ENCODE assay signal across 1 cellular context in the genomic region with DNA sequence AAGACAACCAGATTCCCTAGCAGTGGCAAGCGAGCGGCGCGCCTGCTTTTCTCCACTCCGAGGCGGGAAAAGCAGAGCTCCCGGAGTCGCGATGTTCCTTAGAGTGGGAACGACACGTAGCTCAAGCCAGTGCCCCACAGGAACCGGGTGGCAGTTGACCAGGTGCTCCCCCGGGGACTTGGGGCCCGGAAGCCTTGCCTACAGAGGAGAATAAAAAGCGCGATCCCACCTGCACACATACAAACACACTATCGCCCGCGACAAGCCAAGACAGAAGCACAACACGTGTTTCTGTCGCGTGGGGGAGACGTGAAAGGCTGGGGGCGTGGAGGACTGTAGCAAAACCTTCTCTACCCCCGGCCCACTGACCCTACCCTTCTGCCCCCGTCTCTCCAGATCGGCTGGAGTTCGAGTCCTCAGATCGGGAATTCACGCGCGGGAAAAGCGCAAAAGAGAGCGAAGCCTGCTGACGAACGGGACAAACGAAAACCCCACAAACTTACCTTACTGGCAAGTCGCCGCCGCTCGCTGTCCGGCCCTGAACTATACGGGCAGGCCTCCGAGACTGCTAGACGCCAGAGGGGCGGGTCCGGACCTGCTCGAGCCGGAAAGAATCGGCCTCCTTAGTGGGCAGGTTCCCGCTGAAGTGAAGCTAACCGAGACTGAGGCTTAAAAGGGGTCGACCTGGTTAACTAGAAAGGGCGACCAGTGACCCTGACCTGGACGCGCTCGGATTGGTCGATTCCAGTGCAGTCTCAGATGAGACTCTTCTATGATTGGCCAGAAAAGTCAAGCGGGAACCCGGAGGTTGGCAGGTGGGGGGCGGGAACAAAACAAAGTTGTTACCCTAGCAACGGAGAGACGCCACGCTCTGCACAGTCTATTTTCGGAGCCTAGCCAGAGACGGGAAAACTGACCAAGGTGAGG.
TF ChIP-seq lines count a peak whose summit lies in the region.

Gene DNAAF6 (plus strand): TSS at position 842 of the 927 bp plus-strand sequence. CDS start 6,265 bp downstream, outside the sequence.
Gene NUP62CL (minus strand): TSS at position 664 of the 927 bp plus-strand sequence. CDS start 31,287 bp downstream, outside the sequence.

TF ChIP-seq in K562, 482 proteins besides CTCF, POLR2A, EP300 and RAD21 (continued from another document and continues in another):
- TF ChIP-seq, protein P1, sequence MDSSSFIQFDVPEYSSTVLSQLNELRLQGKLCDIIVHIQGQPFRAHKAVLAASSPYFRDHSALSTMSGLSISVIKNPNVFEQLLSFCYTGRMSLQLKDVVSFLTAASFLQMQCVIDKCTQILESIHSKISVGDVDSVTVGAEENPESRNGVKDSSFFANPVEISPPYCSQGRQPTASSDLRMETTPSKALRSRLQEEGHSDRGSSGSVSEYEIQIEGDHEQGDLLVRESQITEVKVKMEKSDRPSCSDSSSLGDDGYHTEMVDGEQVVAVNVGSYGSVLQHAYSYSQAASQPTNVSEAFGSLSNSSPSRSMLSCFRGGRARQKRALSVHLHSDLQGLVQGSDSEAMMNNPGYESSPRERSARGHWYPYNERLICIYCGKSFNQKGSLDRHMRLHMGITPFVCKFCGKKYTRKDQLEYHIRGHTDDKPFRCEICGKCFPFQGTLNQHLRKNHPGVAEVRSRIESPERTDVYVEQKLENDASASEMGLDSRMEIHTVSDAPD (CRISPR knock-in tag; IDR thresholded peaks at IDR 0.05), result no peak
- no peak for TF ChIP-seq SMARCB1 (IDR thresholded peaks at IDR 0.05; ENCODE audit: insufficient read length, low read depth)
- no peak for TF ChIP-seq NFIX (CRISPR knock-in tag; IDR thresholded peaks at IDR 0.05; ENCODE audit: low read depth)
- no peak for TF ChIP-seq ZC3H11A (IDR thresholded peaks at IDR 0.05; ENCODE audit: low read depth, low read length)
- no peak for TF ChIP-seq U2AF2 (optimal IDR thresholded peaks at IDR 0.05; ENCODE audit: low read depth, low read length)
- peak; percentile 95 for TF ChIP-seq TBP (optimal IDR thresholded peaks at IDR 0.05; ENCODE audit: low read depth, low read length)
- TF ChIP-seq ELF1 (tag; IDR thresholded peaks at IDR 0.05), result no peak
- no peak for TF ChIP-seq PCBP2 (IDR thresholded peaks at IDR 0.05; ENCODE audit: low read depth, low read length, poor library complexity, severe bottlenecking)
- no peak for TF ChIP-seq ZNF143 (CRISPR knock-in tag; IDR thresholded peaks at IDR 0.05)
- no peak for TF ChIP-seq ZNF133 (CRISPR knock-in tag; IDR thresholded peaks at IDR 0.05)
- TF ChIP-seq HIVEP1 (CRISPR knock-in tag; IDR thresholded peaks at IDR 0.05), result no peak
- peak; percentile 56 for TF ChIP-seq KDM5B (IDR thresholded peaks at IDR 0.05; ENCODE audit: insufficient replicate concordance, low read depth, low read length)
- no peak for TF ChIP-seq ZC3H8 (IDR thresholded peaks at IDR 0.05)
- no peak for TF ChIP-seq NCOA2 (IDR thresholded peaks at IDR 0.05; ENCODE audit: partially characterized antibody in 2 of 2)
- no peak for TF ChIP-seq JUNB (CRISPR knock-in tag; conservative IDR thresholded peaks at IDR 0.05)
- TF ChIP-seq KLF13 (tag; IDR thresholded peaks at IDR 0.05; ENCODE audit: borderline replicate concordance, low read depth), result peak; percentile 48; the same call in 1 of the 2 replicates
- peak; percentile 46; the same call in 1 of the 2 replicates for TF ChIP-seq LEF1 (IDR thresholded peaks at IDR 0.05)
- no peak for TF ChIP-seq ETV1 (tag; conservative IDR thresholded peaks at IDR 0.05; ENCODE audit: low read depth)
- TF ChIP-seq NCOA1 (IDR thresholded peaks at IDR 0.05; ENCODE audit: low read depth), result 0 out of 2 replicates have a peak, but pooled peaks have one; percentile 10
- TF ChIP-seq, protein P2, sequence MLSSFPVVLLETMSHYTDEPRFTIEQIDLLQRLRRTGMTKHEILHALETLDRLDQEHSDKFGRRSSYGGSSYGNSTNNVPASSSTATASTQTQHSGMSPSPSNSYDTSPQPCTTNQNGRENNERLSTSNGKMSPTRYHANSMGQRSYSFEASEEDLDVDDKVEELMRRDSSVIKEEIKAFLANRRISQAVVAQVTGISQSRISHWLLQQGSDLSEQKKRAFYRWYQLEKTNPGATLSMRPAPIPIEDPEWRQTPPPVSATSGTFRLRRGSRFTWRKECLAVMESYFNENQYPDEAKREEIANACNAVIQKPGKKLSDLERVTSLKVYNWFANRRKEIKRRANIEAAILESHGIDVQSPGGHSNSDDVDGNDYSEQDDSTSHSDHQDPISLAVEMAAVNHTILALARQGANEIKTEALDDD (IDR thresholded peaks at IDR 0.05), result peak; percentile 97
- TF ChIP-seq PHF20 (IDR thresholded peaks at IDR 0.05; ENCODE audit: partially characterized antibody), result no peak
- no peak for TF ChIP-seq NR2C2 (CRISPR knock-in tag; IDR thresholded peaks at IDR 0.05)
- peak; percentile 78 for TF ChIP-seq NR2C2 (tag; IDR thresholded peaks at IDR 0.05)
- TF ChIP-seq E2F5 (CRISPR knock-in tag; IDR thresholded peaks at IDR 0.05), result no peak
- TF ChIP-seq, protein P3, sequence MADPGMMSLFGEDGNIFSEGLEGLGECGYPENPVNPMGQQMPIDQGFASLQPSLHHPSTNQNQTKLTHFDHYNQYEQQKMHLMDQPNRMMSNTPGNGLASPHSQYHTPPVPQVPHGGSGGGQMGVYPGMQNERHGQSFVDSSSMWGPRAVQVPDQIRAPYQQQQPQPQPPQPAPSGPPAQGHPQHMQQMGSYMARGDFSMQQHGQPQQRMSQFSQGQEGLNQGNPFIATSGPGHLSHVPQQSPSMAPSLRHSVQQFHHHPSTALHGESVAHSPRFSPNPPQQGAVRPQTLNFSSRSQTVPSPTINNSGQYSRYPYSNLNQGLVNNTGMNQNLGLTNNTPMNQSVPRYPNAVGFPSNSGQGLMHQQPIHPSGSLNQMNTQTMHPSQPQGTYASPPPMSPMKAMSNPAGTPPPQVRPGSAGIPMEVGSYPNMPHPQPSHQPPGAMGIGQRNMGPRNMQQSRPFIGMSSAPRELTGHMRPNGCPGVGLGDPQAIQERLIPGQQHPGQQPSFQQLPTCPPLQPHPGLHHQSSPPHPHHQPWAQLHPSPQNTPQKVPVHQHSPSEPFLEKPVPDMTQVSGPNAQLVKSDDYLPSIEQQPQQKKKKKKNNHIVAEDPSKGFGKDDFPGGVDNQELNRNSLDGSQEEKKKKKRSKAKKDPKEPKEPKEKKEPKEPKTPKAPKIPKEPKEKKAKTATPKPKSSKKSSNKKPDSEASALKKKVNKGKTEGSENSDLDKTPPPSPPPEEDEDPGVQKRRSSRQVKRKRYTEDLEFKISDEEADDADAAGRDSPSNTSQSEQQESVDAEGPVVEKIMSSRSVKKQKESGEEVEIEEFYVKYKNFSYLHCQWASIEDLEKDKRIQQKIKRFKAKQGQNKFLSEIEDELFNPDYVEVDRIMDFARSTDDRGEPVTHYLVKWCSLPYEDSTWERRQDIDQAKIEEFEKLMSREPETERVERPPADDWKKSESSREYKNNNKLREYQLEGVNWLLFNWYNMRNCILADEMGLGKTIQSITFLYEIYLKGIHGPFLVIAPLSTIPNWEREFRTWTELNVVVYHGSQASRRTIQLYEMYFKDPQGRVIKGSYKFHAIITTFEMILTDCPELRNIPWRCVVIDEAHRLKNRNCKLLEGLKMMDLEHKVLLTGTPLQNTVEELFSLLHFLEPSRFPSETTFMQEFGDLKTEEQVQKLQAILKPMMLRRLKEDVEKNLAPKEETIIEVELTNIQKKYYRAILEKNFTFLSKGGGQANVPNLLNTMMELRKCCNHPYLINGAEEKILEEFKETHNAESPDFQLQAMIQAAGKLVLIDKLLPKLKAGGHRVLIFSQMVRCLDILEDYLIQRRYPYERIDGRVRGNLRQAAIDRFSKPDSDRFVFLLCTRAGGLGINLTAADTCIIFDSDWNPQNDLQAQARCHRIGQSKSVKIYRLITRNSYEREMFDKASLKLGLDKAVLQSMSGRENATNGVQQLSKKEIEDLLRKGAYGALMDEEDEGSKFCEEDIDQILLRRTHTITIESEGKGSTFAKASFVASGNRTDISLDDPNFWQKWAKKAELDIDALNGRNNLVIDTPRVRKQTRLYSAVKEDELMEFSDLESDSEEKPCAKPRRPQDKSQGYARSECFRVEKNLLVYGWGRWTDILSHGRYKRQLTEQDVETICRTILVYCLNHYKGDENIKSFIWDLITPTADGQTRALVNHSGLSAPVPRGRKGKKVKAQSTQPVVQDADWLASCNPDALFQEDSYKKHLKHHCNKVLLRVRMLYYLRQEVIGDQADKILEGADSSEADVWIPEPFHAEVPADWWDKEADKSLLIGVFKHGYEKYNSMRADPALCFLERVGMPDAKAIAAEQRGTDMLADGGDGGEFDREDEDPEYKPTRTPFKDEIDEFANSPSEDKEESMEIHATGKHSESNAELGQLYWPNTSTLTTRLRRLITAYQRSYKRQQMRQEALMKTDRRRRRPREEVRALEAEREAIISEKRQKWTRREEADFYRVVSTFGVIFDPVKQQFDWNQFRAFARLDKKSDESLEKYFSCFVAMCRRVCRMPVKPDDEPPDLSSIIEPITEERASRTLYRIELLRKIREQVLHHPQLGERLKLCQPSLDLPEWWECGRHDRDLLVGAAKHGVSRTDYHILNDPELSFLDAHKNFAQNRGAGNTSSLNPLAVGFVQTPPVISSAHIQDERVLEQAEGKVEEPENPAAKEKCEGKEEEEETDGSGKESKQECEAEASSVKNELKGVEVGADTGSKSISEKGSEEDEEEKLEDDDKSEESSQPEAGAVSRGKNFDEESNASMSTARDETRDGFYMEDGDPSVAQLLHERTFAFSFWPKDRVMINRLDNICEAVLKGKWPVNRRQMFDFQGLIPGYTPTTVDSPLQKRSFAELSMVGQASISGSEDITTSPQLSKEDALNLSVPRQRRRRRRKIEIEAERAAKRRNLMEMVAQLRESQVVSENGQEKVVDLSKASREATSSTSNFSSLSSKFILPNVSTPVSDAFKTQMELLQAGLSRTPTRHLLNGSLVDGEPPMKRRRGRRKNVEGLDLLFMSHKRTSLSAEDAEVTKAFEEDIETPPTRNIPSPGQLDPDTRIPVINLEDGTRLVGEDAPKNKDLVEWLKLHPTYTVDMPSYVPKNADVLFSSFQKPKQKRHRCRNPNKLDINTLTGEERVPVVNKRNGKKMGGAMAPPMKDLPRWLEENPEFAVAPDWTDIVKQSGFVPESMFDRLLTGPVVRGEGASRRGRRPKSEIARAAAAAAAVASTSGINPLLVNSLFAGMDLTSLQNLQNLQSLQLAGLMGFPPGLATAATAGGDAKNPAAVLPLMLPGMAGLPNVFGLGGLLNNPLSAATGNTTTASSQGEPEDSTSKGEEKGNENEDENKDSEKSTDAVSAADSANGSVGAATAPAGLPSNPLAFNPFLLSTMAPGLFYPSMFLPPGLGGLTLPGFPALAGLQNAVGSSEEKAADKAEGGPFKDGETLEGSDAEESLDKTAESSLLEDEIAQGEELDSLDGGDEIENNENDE (IDR thresholded peaks at IDR 0.05; ENCODE audit: low read depth, low read length), result no peak
- peak; percentile 75 for TF ChIP-seq TAF1 (IDR thresholded peaks at IDR 0.05; ENCODE audit: control insufficient read depth, extremely low read depth, insufficient read depth, low read length, severe bottlenecking)
- TF ChIP-seq ASH1L (IDR thresholded peaks at IDR 0.05; ENCODE audit: borderline replicate concordance, low read depth, partially characterized antibody), result peak; percentile 66
- no peak for TF ChIP-seq ELF2 (CRISPR knock-in tag; IDR thresholded peaks at IDR 0.05)
- TF ChIP-seq POU5F1 (IDR thresholded peaks at IDR 0.05; ENCODE audit: borderline replicate concordance, low read depth, low read length, partially characterized antibody), result no peak
- TF ChIP-seq ARID4B (CRISPR knock-in tag; IDR thresholded peaks at IDR 0.05), result peak; percentile 64
- no peak for TF ChIP-seq GTF2B (IDR thresholded peaks at IDR 0.05; ENCODE audit: extremely low read depth, insufficient read length)
- TF ChIP-seq PKNOX1 (IDR thresholded peaks at IDR 0.05), result peak; percentile 65; the same call in 1 of the 2 replicates
- no peak for TF ChIP-seq ZNF830 (CRISPR knock-in tag; IDR thresholded peaks at IDR 0.05)
- no peak for TF ChIP-seq ZNF384 (IDR thresholded peaks at IDR 0.05; ENCODE audit: low read depth, low read length)
